ENCODE assay signal across 8 cellular contexts in genomic region chr13:19862511-19863313, GRCh38. TPM values are rescaled to one million over a fixed set of nuclear protein-coding genes. Genes with fewer than 3 reads are reported as not detected.
A peak's percentile ranks its signal among the peaks of the same experiment; 100 is the strongest.
DNase-seq lines count a peak whose midpoint lies in the region; ATAC-seq and TF ChIP-seq lines count a peak whose summit lies in the region.

No MANE protein-coding gene starts in this region.

- POLR2A ChIA-PET in activated CD4-positive, alpha-beta T cell treated with anti-CD3 and anti-CD28 coated beads, Interleukin-2, amount 10 ng/mL, durations not matched to agents 7 days and 5 days (lab: Charles Lee), result interaction anchor here (0.6 kb wide), 1 partner anchor 74 kb away, joined by 5 read pairs; no protein-coding TSS in a partner anchor

- H3K27me3 ChIP-seq in lower lobe of right lung (ENCODE audit: low read depth), result no peaks in the 10 kb centered on the region

- H3K36me3 Mint-ChIP-seq in activated CD4-positive, alpha-beta T cell treated with anti-CD3 and anti-CD28 coated beads, Interleukin-2, amount 10 ng/mL, durations not matched to agents 7 days and 5 days (ENCODE audit: low read depth), result peaks cover 23% of the 10 kb centered on the region
- H3K36me3 Mint-ChIP-seq in dendritic cell treated with granulocyte-macrophage colony-stimulating factor and Interleukin-4, amounts not matched to agents 40 ng/mL and 50 ng/mL, for 4 days (ENCODE audit: low read depth), result peaks cover 64% of the 10 kb centered on the region

- DNase-seq in AG08395 (ENCODE audit: low spot score) (peak; percentile 12), lower lobe of right lung (peak; percentile 56)
- DNase-seq in activated CD4-positive, alpha-beta T cell treated with anti-CD3 and anti-CD28 coated beads, Interleukin-2, amount 10 ng/mL, durations not matched to agents 7 days and 5 days, result peak; percentile 52
- DNase-seq in stimulated activated CD4-positive, alpha-beta T cell treated with anti-CD3 and anti-CD28 coated beads, TNF-alpha, amount 100 ng/mL, for 1 hour (ENCODE audit: low read depth in 3 of 3, low spot score in 1 of 3), result peak in 2 of 3 donors; percentile 6 to 23

- H3K27ac ChIP-seq in KOPT-K1 (ENCODE audit: low read depth, low read length, poor library complexity, severe bottlenecking) (peak overlapping the region; percentile 97), lower lobe of right lung (peak overlapping the region; percentile 100)

- peak overlapping the region; percentile 89 for H3K4me3 ChIP-seq in lower lobe of right lung

- ATAC-seq in GM19043 (IDR thresholded peaks at IDR 0.05; ENCODE audit: low read depth, unreplicated experiment) (peak; percentile 1), lower lobe of right lung (peak in 1 of 2 donors; percentile 21), GM18520 (IDR thresholded peaks at IDR 0.05; ENCODE audit: unreplicated experiment) (no peak)

- H3K9me3 ChIP-seq in KOPT-K1 (ENCODE audit: insufficient read depth, low read length, poor library complexity, severe bottlenecking) (no peaks in the 10 kb centered on the region), lower lobe of right lung (no peaks in the 10 kb centered on the region)

- CTCF ChIA-PET in activated CD4-positive, alpha-beta T cell treated with anti-CD3 and anti-CD28 coated beads, Interleukin-2, amount 10 ng/mL, durations not matched to agents 7 days and 5 days (lab: Charles Lee), result interaction anchor here (1.0 to 2.2 kb wide), 3 partner anchors 11 to 94 kb away, joined by 3 to 7 read pairs (median 5); no protein-coding TSS in a partner anchor

- H3K9me3 Mint-ChIP-seq in activated CD4-positive, alpha-beta T cell treated with anti-CD3 and anti-CD28 coated beads, Interleukin-2, amount 10 ng/mL, durations not matched to agents 7 days and 5 days, result no peaks in the 10 kb centered on the region
- no peaks in the 10 kb centered on the region for H3K9me3 Mint-ChIP-seq in dendritic cell treated with granulocyte-macrophage colony-stimulating factor and Interleukin-4, amounts not matched to agents 40 ng/mL and 50 ng/mL, for 4 days

- intact Hi-C loops in dendritic cell treated with granulocyte-macrophage colony-stimulating factor and Interleukin-4, amounts not matched to agents 40 ng/mL and 50 ng/mL, for 4 days (cut with micrococcal nuclease), result loop anchor here (5.0 kb wide), 1 partner anchor 230 kb away; the partner anchor contains the start of gene MPHOSPH8
- intact Hi-C loops in lower lobe of right lung (cut with DNase I), result no loop called here

- peak overlapping the region; percentile 99 for H3K27ac Mint-ChIP-seq in activated CD4-positive, alpha-beta T cell treated with anti-CD3 and anti-CD28 coated beads, Interleukin-2, amount 10 ng/mL, durations not matched to agents 7 days and 5 days
- H3K27ac Mint-ChIP-seq in dendritic cell treated with granulocyte-macrophage colony-stimulating factor and Interleukin-4, amounts not matched to agents 40 ng/mL and 50 ng/mL, for 4 days, result peak overlapping the region; percentile 99

- H3K36me3 ChIP-seq in KOPT-K1 (ENCODE audit: insufficient read depth, low read length), result peaks cover 25% of the 10 kb centered on the region
- H3K36me3 ChIP-seq in lower lobe of right lung, result no peaks in the 10 kb centered on the region

- peaks cover 35% of the 10 kb centered on the region for H3K4me1 Mint-ChIP-seq in activated CD4-positive, alpha-beta T cell treated with anti-CD3 and anti-CD28 coated beads, Interleukin-2, amount 10 ng/mL, durations not matched to agents 7 days and 5 days
- peaks cover 27% of the 10 kb centered on the region for H3K4me1 Mint-ChIP-seq in dendritic cell treated with granulocyte-macrophage colony-stimulating factor and Interleukin-4, amounts not matched to agents 40 ng/mL and 50 ng/mL, for 4 days (ENCODE audit: low read depth)

- H3K27me3 Mint-ChIP-seq in activated CD4-positive, alpha-beta T cell treated with anti-CD3 and anti-CD28 coated beads, Interleukin-2, amount 10 ng/mL, durations not matched to agents 7 days and 5 days, result no peaks in the 10 kb centered on the region
- no peaks in the 10 kb centered on the region for H3K27me3 Mint-ChIP-seq in dendritic cell treated with granulocyte-macrophage colony-stimulating factor and Interleukin-4, amounts not matched to agents 40 ng/mL and 50 ng/mL, for 4 days

- H3K4me3 Mint-ChIP-seq in activated CD4-positive, alpha-beta T cell treated with anti-CD3 and anti-CD28 coated beads, Interleukin-2, amount 10 ng/mL, durations not matched to agents 7 days and 5 days, result peak overlapping the region; percentile 95
- H3K4me3 Mint-ChIP-seq in dendritic cell treated with granulocyte-macrophage colony-stimulating factor and Interleukin-4, amounts not matched to agents 40 ng/mL and 50 ng/mL, for 4 days, result peak overlapping the region; percentile 95

- peaks cover 22% of the 10 kb centered on the region for H3K4me1 ChIP-seq in lower lobe of right lung

- no peak for TF ChIP-seq CTCF in lower lobe of right lung (IDR thresholded peaks at IDR 0.05)

RNA-seq across cellular contexts. Expression of gene ZMYM5, which starts 0.7 kb away (rescaled TPM):
- total RNA-seq in activated CD4-positive, alpha-beta T cell treated with anti-CD3 and anti-CD28 coated beads, Interleukin-2, amount 10 ng/mL, durations not matched to agents 7 days and 5 days, result 10 to 100 TPM; 12.6 to 14.5 TPM
- total RNA-seq in lower lobe of right lung, result 10.9 TPM
